In genomic region chr1:69835924-69836323, GRCh38 we compare ENCODE assay signal across 28 cellular contexts.
"Had no signal": no experiment of that assay in that cellular context is flagged by ENCODE, and none has a peak within 500 bp of the region (broad histone marks: within the 10 kb centered on the region; RNA-seq: fewer than 3 reads in every experiment).

No MANE protein-coding gene starts in this region.

- H3K36me3 ChIP-seq: heart right ventricle, lower lobe of right lung, pancreas, right lobe of liver, suprapubic skin, thyroid gland, vagina had no signal

- H3K9me3 ChIP-seq: heart right ventricle, lower lobe of right lung, mucosa of descending colon, pancreas, right lobe of liver, suprapubic skin, thyroid gland, vagina had no signal

- ATAC-seq: esophagus mucosa; heart right ventricle; left ventricle myocardium superior; lower lobe of right lung; mucosa of descending colon; naive thymus-derived CD4-positive, alpha-beta T cell; pancreas; right lobe of liver; stimulated activated naive CD8-positive, alpha-beta T cell treated with anti-CD3 and anti-CD28 coated beads, Interleukin-15, amount 100 ng/mL, for 72 hours had no signal

- H3K27me3 ChIP-seq: dorsolateral prefrontal cortex, heart right ventricle, pancreas, right lobe of liver, suprapubic skin, thyroid gland, vagina had no signal

- H3K4me1 ChIP-seq: heart right ventricle, lower lobe of right lung, pancreas, right lobe of liver, suprapubic skin, thyroid gland, vagina had no signal

- H3K4me3 ChIP-seq: dorsolateral prefrontal cortex, heart right ventricle, lower lobe of right lung, mucosa of descending colon, pancreas, right lobe of liver, suprapubic skin, thyroid gland, vagina had no signal

- H3K27ac ChIP-seq: dorsolateral prefrontal cortex, epithelial cell of prostate, heart right ventricle, lower lobe of right lung, pancreas, right lobe of liver, suprapubic skin, thyroid gland, vagina had no signal

- FAIRE-seq: colon, small intestine had no signal

- DNase-seq: dorsolateral prefrontal cortex; effector CD4-positive, alpha-beta T cell; foreskin fibroblast; glutamatergic neuron; heart right ventricle; hippocampal formation; immature natural killer cell; islet precursor cell; left ventricle myocardium superior; lower lobe of right lung; mucosa of descending colon; naive thymus-derived CD4-positive, alpha-beta T cell; occipital lobe; pancreas; right lobe of liver; small intestine; stimulated activated CD4-positive, alpha-beta T cell treated with anti-CD3 and anti-CD28 coated beads, Interleukin-12 subunit alpha, Interleukin-12 subunit beta, amount 100 ng/mL, for 4 hours; stimulated activated CD4-positive, alpha-beta T cell treated with anti-CD3 and anti-CD28 coated beads, Interleukin-1b, Interleukin-23, amount 100 ng/mL, for 48 hours; stimulated activated CD4-positive, alpha-beta T cell treated with anti-CD3 and anti-CD28 coated beads, Interleukin-4, amount 100 ng/mL, for 1 hour; stimulated activated CD8-positive, alpha-beta memory T cell treated with anti-CD3 and anti-CD28 coated beads, Interleukin-4, amount 100 ng/mL, for 48 hours; stimulated activated naive CD4-positive, alpha-beta T cell; stimulated activated naive CD8-positive, alpha-beta T cell treated with anti-CD3 and anti-CD28 coated beads, Interleukin-15, amount 100 ng/mL, for 72 hours; thyroid gland had no signal
